Comparison of ENCODE assay signal across 14 cellular contexts in the genomic region with DNA sequence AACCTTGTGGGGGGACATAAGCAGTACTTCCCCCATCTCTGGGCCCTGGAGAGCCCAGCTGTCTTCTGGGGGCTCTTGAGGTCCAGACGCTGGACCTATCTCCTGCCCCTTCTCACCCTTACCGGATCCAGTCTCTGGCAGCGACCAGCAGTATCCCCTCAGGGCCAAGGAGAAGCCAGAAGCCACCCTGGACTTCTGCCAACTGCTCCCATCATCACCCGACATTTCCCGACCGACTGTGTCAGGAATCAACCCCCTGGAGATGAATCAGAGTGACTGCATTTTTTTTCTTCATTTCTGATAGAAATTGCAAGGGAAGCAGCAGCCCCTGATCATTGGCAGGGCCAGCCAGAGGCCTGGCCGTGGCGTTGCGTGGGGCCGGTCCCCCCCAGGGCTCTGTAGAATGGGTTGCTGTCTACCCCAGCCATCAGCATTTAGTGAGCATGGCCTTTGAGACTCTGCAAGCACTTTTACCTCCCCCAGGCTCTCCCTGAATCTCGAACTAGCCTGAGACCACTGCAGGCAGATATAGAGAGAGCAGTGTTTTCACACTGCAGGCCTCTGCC. TPM values are rescaled to one million over a fixed set of nuclear protein-coding genes. Genes with fewer than 3 reads are reported as not detected.
DNase-seq lines count a peak whose midpoint lies in the region; ATAC-seq and TF ChIP-seq lines count a peak whose summit lies in the region.
"Had no signal": no experiment of that assay in that cellular context is flagged by ENCODE, and none has a peak within 500 bp of the region (broad histone marks: within the 10 kb centered on the region; RNA-seq: fewer than 3 reads in every experiment).

No MANE protein-coding gene starts in this region.

- H3K4me1 ChIP-seq in fibroblast of lung (ENCODE audit: control insufficient read depth, extremely low read depth, insufficient read depth, low read length) (peaks cover 50% of the 10 kb centered on the region), aorta (ENCODE audit: control insufficient read depth in 1 of 2, insufficient read depth in 2 of 2, low read length in 2 of 2) (no peaks in the 10 kb centered on the region)
- H3K4me1 ChIP-seq: parathyroid adenoma had no signal

- H3K27ac ChIP-seq in fibroblast of lung (ENCODE audit: insufficient read depth, low read length): peak overlapping the region; percentile 92
- H3K27ac ChIP-seq in aorta (ENCODE audit: low read depth in 1 of 2, low read length in 2 of 2): no peak overlapping the region
- H3K27ac ChIP-seq: parathyroid adenoma had no signal

- H4K20me1 ChIP-seq in fibroblast of lung (ENCODE audit: control insufficient read depth, extremely low read depth, insufficient read depth, low read length): no peaks in the 10 kb centered on the region

- no peak for TF ChIP-seq CTCF in fibroblast of lung (conservative IDR thresholded peaks at IDR 0.05 in 1 of 2, IDR thresholded peaks at IDR 0.05 in 1 of 2; ENCODE audit: low read depth in 1 of 2, low read length in 2 of 2)
- no peak for TF ChIP-seq CTCF in type B pancreatic cell (conservative IDR thresholded peaks at IDR 0.05)

- H3K36me3 ChIP-seq in fibroblast of lung (ENCODE audit: control insufficient read depth, insufficient read depth, low read length) (no peaks in the 10 kb centered on the region), aorta (ENCODE audit: control insufficient read depth in 1 of 2, insufficient read depth in 2 of 2, low read length in 1 of 2) (no peaks in the 10 kb centered on the region)

- H3K9me3 Mint-ChIP-seq in type B pancreatic cell: no peaks in the 10 kb centered on the region
- H3K9me3 Mint-ChIP-seq: stimulated activated naive CD8-positive, alpha-beta T cell treated with anti-CD3 and anti-CD28 coated beads, Interleukin-15, amount 100 ng/mL, for 72 hours had no signal

- H3K27me3 Mint-ChIP-seq in type B pancreatic cell: peaks cover 7% of the 10 kb centered on the region
- H3K27me3 Mint-ChIP-seq: T-helper 17 cell had no signal

- H2AFZ ChIP-seq in fibroblast of lung (ENCODE audit: low read length): no peak overlapping the region
- H2AFZ ChIP-seq: parathyroid adenoma had no signal

- H3K36me3 Mint-ChIP-seq in type B pancreatic cell: no peaks in the 10 kb centered on the region

- intact Hi-C loops in Right ventricle myocardium inferior (cut with DNase I) (loop anchor here (5.0 kb wide), 1 partner anchor 44 kb away; no protein-coding TSS in a partner anchor), Right ventricle myocardium superior (cut with DNase I) (no loop called here), aorta (cut with DNase I) (loop anchor here in 1 of 2 donors (5.0 kb wide), 1 partner anchor 34 kb away; no protein-coding TSS in a partner anchor)

- H3K4me3 ChIP-seq in fibroblast of lung (replicated peaks in 1 of 4; ENCODE audit: control extremely low read depth in 1 of 4, insufficient read depth in 1 of 4, low read depth in 3 of 4, low read length in 4 of 4): no peak overlapping the region
- H3K4me3 ChIP-seq in aorta (ENCODE audit: low read length in 2 of 2): no peak overlapping the region

- H3K27me3 ChIP-seq in fibroblast of lung (ENCODE audit: control insufficient read depth, insufficient read depth, low read length) (no peaks in the 10 kb centered on the region), aorta (ENCODE audit: control insufficient read depth in 1 of 2, insufficient read depth in 2 of 2, low read length in 1 of 2) (no peaks in the 10 kb centered on the region)

- no peak overlapping the region for H3K4me2 ChIP-seq in fibroblast of lung (ENCODE audit: extremely low read depth, insufficient read depth, low read length)

- ATAC-seq in Right ventricle myocardium inferior (no peak), Right ventricle myocardium superior (ENCODE audit: poor library complexity) (no peak), HG03039 (IDR thresholded peaks at IDR 0.05; ENCODE audit: unreplicated experiment) (no peak), aorta (ENCODE audit: low FRiP score) (no peak)
- ATAC-seq: stimulated activated naive CD8-positive, alpha-beta T cell treated with anti-CD3 and anti-CD28 coated beads, Interleukin-15, amount 100 ng/mL, for 72 hours; T-helper 17 cell had no signal

- H3K79me2 ChIP-seq in fibroblast of lung (ENCODE audit: control insufficient read depth, insufficient read depth, low read length): peaks cover 10% of the 10 kb centered on the region
- H3K79me2 ChIP-seq: parathyroid adenoma had no signal

- H3K4me1 Mint-ChIP-seq in type B pancreatic cell (ENCODE audit: unreplicated experiment): peaks cover 28% of the 10 kb centered on the region

- peak overlapping the region; percentile 55 for H3K9ac ChIP-seq in fibroblast of lung (ENCODE audit: insufficient read depth, low read length)
- H3K9ac ChIP-seq: parathyroid adenoma had no signal

- H3K27ac Mint-ChIP-seq in type B pancreatic cell: peak overlapping the region; percentile 26

- 83 to 86% methylated on average over 11 of the region's 11 CpGs for WGBS in aorta, 2 donors

- no peak overlapping the region for H3K4me3 Mint-ChIP-seq in type B pancreatic cell
- H3K4me3 Mint-ChIP-seq: T-helper 17 cell had no signal

- peak; percentile 64 for DNase-seq in Right ventricle myocardium inferior (ENCODE audit: missing footprints)
- DNase-seq in Right ventricle myocardium superior: no peak
- DNase-seq in RKO (ENCODE audit: low spot score): peak; percentile 84
- peak; percentile 36 to 75 for DNase-seq in fibroblast of lung (ENCODE audit: low read depth in 2 of 2)
- no peak for DNase-seq in type B pancreatic cell (ENCODE audit: extremely low spot score, unreplicated experiment)
- DNase-seq in NCI-H446 treated with DMSO at 0.1 percent for 48 hours (lab: John Stamatoyannopoulos, UW): no peak
- no peak for DNase-seq in aorta
- DNase-seq: activated CD8-positive, alpha-beta memory T cell treated with anti-CD3 and anti-CD28 coated beads, Interleukin-2, amount 50 U/mL, for 4 hours; stimulated activated CD4-positive, alpha-beta T cell treated with anti-CD3 and anti-CD28 coated beads, Interleukin-4, amount 100 ng/mL, for 24 hours; stimulated activated naive CD8-positive, alpha-beta T cell treated with anti-CD3 and anti-CD28 coated beads, Interleukin-15, amount 100 ng/mL, for 72 hours; T-helper 17 cell had no signal

- H3K9me3 ChIP-seq in fibroblast of lung (ENCODE audit: control insufficient read depth, insufficient read depth, low read depth, low read length) (no peaks in the 10 kb centered on the region), aorta (ENCODE audit: control insufficient read depth, low read length) (no peaks in the 10 kb centered on the region)

RNA-seq across cellular contexts. Expression of gene LIF, which starts 5.2 kb away (rescaled TPM):
- 0.27 TPM for total RNA-seq in Right ventricle myocardium inferior
- 0.54 TPM for total RNA-seq in Right ventricle myocardium superior
- 3.6 and 11.2 TPM in 2 replicates for total RNA-seq in fibroblast of lung
- polyA plus RNA-seq in fibroblast of lung: 4.5 and 19.6 TPM in 2 replicates
- polyA plus RNA-seq in fibroblast of lung (2012): 7.1 and 25.1 TPM in 2 replicates
- polyA minus RNA-seq in fibroblast of lung (ENCODE audit: low replicate concordance): 40.6 and 97.7 TPM in 2 replicates
- total RNA-seq in type B pancreatic cell (ENCODE audit: low replicate concordance): 3.8 and 9.8 TPM in 2 replicates
- 1 to 10 TPM; 4.5 to 6.6 TPM for total RNA-seq in aorta
- 1 to 10 TPM; 1.3 to 2.3 TPM for polyA plus RNA-seq in aorta

RNA-seq across cellular contexts. Expression of gene OSM, which starts 14.9 kb away (rescaled TPM):
- total RNA-seq in Right ventricle myocardium inferior: 0.19 TPM
- 0.11 TPM for total RNA-seq in Right ventricle myocardium superior
- not detected in 2 replicates for total RNA-seq in fibroblast of lung
- not detected in 2 replicates for polyA plus RNA-seq in fibroblast of lung
- polyA plus RNA-seq in fibroblast of lung (2012): not detected in 2 replicates
- polyA minus RNA-seq in fibroblast of lung (ENCODE audit: low replicate concordance): not detected in 2 replicates
- total RNA-seq in type B pancreatic cell (ENCODE audit: low replicate concordance): not detected in 2 replicates
- 1 to 10 TPM; 1.4 to 3.9 TPM for total RNA-seq in aorta
- 1 to 10 TPM; 1.4 to 1.6 TPM for polyA plus RNA-seq in aorta
- polyA plus RNA-seq: BJ had no signal

RNA-seq across cellular contexts. Expression of gene CASTOR1, which starts 37.6 kb away (rescaled TPM):
- total RNA-seq in Right ventricle myocardium inferior: 8.2 TPM
- 5.3 TPM for total RNA-seq in Right ventricle myocardium superior
- 5.0 and 5.6 TPM in 2 replicates for total RNA-seq in fibroblast of lung
- polyA plus RNA-seq in fibroblast of lung: 2.7 and 3.4 TPM in 2 replicates
- polyA plus RNA-seq in fibroblast of lung (2012): 4.5 and 4.7 TPM in 2 replicates
- 4.6 and 5.5 TPM in 2 replicates for polyA minus RNA-seq in fibroblast of lung (ENCODE audit: low replicate concordance)
- total RNA-seq in type B pancreatic cell (ENCODE audit: low replicate concordance): 11.4 TPM in 2 replicates
- total RNA-seq in aorta: 10 to 100 TPM; 13.5 to 14.0 TPM
- 10 to 100 TPM in 1 of 2 donors, 1 to 10 TPM in 1; 4.0 to 13.4 TPM for polyA plus RNA-seq in aorta

Comparison
In these comparisons a context has a peak if more than half of its experiments do, and no peak if none do; other contexts are left out.
1. DNase-seq: peak in Right ventricle myocardium inferior (single experiment), RKO (single experiment) and fibroblast of lung (2 of 2); none in Right ventricle myocardium superior (single experiment), type B pancreatic cell (single experiment), NCI-H446 treated with DMSO at 0.1 percent for 48 hours (single experiment) and aorta (0 of 2).